Comparison of ENCODE assay signal across 8 cellular contexts in the genomic region with DNA sequence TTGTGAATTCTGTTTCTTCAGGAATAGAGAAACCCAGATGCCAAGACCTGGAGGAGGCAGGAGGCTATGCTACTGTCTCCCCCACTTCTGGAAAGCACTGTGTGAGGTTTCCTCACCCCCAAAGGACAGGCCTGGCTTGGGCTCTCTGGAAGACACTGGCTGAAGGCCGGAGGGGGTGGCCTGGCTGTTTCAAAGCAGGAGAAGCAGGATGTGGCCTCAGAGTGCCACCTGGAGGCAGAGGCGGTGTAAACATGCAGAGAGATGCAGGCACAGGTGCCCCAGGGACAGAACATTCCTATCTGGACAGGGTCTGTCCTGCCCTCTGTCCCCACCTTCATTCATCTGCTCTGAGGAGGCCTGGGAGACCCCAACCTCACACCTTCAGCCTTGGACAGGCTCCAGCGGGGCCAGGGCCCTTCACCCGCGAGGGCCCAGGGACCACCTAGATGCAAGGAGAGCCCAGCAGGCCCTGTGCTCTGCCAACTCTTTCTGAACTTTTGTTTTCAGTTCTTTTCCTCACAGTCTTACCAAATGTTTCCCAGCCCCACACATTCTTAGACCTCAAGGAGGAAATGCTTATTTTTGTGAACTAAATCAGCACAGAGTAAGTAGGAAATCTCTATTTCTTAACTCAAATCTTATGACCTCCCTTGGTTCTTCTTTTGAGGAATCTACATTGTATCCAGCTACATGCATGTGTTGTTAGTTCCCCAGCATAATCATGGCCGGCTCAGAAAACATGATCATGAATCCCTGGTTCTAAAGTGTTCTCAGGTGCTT.
A peak's percentile ranks its signal among the peaks of the same experiment; 100 is the strongest.
DNase-seq lines count a peak whose midpoint lies in the region; ATAC-seq and TF ChIP-seq lines count a peak whose summit lies in the region.

No MANE protein-coding gene starts in this region.

- intact Hi-C loops in left colon (cut with DNase I, micrococcal nuclease), result loop anchor here in 1 of 2 donors (5.0 kb wide), 1 partner anchor 681 kb away; no protein-coding TSS in a partner anchor

- ATAC-seq in left colon, result peak; percentile 65
- no peak for ATAC-seq in HG02763 (IDR thresholded peaks at IDR 0.05; ENCODE audit: unreplicated experiment)

- TF ChIP-seq CTCF in AG10803 (conservative IDR thresholded peaks at IDR 0.05; ENCODE audit: low read length), result peak; percentile 88
- TF ChIP-seq CTCF in GM13977 (IDR thresholded peaks at IDR 0.05; ENCODE audit: extremely low read depth, insufficient read depth, missing control alignments), result peak; percentile 88
- TF ChIP-seq CTCF in LNCaP clone FGC (IDR thresholded peaks at IDR 0.05; ENCODE audit: control insufficient read depth, extremely low read depth, insufficient read depth), result peak; percentile 87
- peak; percentile 93 for TF ChIP-seq CTCF in choroid plexus epithelial cell (conservative IDR thresholded peaks at IDR 0.05; ENCODE audit: low read depth, low read length)

- no peak overlapping the region for H3K4me3 ChIP-seq in AG10803 (ENCODE audit: low read length)
- no peak overlapping the region for H3K4me3 ChIP-seq in LNCaP clone FGC (ENCODE audit: low read depth, low read length)
- no peak overlapping the region for H3K4me3 ChIP-seq in choroid plexus epithelial cell (ENCODE audit: low read depth, low read length)

- in situ Hi-C loops in GM13977 (cut with MboI; ENCODE audit: low pct_unique_long_range_greater_than_20kb, low sequenced_read_pairs, unreplicated experiment), result no loop called here

- DNase-seq in AG10803 (ENCODE audit: low read depth) (peak; percentile 51), GM13977 (ENCODE audit: low spot score) (peak; percentile 64), LNCaP clone FGC (ENCODE audit: low read depth) (no peak), UCSD-AML1 (lab: John Stamatoyannopoulos, UW; ENCODE audit: unreplicated experiment) (peak; percentile 40), choroid plexus epithelial cell (ENCODE audit: low read depth) (peak; percentile 74), left colon (peak; percentile 36 to 73)
- DNase-seq in stimulated activated CD4-positive, alpha-beta T cell treated with anti-CD3 and anti-CD28 coated beads, TNF-alpha, amount 100 ng/mL, for 48 hours (ENCODE audit: low read depth in 3 of 3), result peak; percentile 10 to 33 (median 10)
